Comparison of ENCODE assay signal across 8 cellular contexts in genomic region chr3:111538687-111539086, GRCh38. TPM values are rescaled to one million over a fixed set of nuclear protein-coding genes. Genes with fewer than 3 reads are reported as not detected.
DNase-seq lines count a peak whose midpoint lies in the region; ATAC-seq lines count a peak whose summit lies in the region.

No MANE protein-coding gene starts in this region.

- peak overlapping the region; percentile 79 for H3K4me3 Mint-ChIP-seq in activated CD4-positive, alpha-beta T cell treated with anti-CD3 and anti-CD28 coated beads, Interleukin-2, amount 10 ng/mL, durations not matched to agents 24 days and 14 days
- H3K4me3 Mint-ChIP-seq in T-cell = peak overlapping the region in 2 of 3 donors; percentile 68 to 79
- H3K4me3 Mint-ChIP-seq in natural killer cell treated with Interleukin-12 subunit alpha and Interleukin-12 subunit beta and Interleukin-15 and Interleukin-18, amount 100 ng/mL, for 72 hours = peak overlapping the region; percentile 82

- peaks cover 4% of the 10 kb centered on the region for H3K36me3 Mint-ChIP-seq in activated CD4-positive, alpha-beta T cell treated with anti-CD3 and anti-CD28 coated beads, Interleukin-2, amount 10 ng/mL, durations not matched to agents 24 days and 14 days (ENCODE audit: low read depth)
- H3K36me3 Mint-ChIP-seq in T-cell = no peaks in the 10 kb centered on the region
- H3K36me3 Mint-ChIP-seq in natural killer cell treated with Interleukin-12 subunit alpha and Interleukin-12 subunit beta and Interleukin-15 and Interleukin-18, amount 100 ng/mL, for 72 hours = peaks cover 12% of the 10 kb centered on the region

- peaks cover 71% of the 10 kb centered on the region for H3K4me1 Mint-ChIP-seq in activated CD4-positive, alpha-beta T cell treated with anti-CD3 and anti-CD28 coated beads, Interleukin-2, amount 10 ng/mL, durations not matched to agents 24 days and 14 days
- peaks cover 55 to 61% (median 57%) of the 10 kb centered on the region in 3 donors for H3K4me1 Mint-ChIP-seq in T-cell
- H3K4me1 Mint-ChIP-seq in natural killer cell treated with Interleukin-12 subunit alpha and Interleukin-12 subunit beta and Interleukin-15 and Interleukin-18, amount 100 ng/mL, for 72 hours (ENCODE audit: low read depth in 2 of 2) = peaks cover 38 to 44% of the 10 kb centered on the region in 2 donors

- DNase-seq in activated CD4-positive, alpha-beta T cell treated with anti-CD3 and anti-CD28 coated beads, Interleukin-2, amount 10 ng/mL, durations not matched to agents 24 days and 14 days = peak; percentile 64
- no peak for DNase-seq in activated CD4-positive, alpha-beta T cell treated with anti-CD3 and anti-CD28 coated beads, Interleukin-2, amount 50 U/mL, for 1 hour
- DNase-seq in T-cell = no peak
- DNase-seq in natural killer cell treated with Interleukin-12 subunit alpha and Interleukin-12 subunit beta and Interleukin-15 and Interleukin-18, amount 100 ng/mL, for 72 hours (ENCODE audit: low spot score) = no peak
- DNase-seq in cortex of kidney (lab: John Stamatoyannopoulos, UW) = no peak
- no peak for DNase-seq in NCI-H1092 (lab: John Stamatoyannopoulos, UW)
- DNase-seq in C1 segment of cervical spinal cord (lab: John Stamatoyannopoulos, UW) = no peak

- peak overlapping the region; percentile 89 for H3K27ac Mint-ChIP-seq in activated CD4-positive, alpha-beta T cell treated with anti-CD3 and anti-CD28 coated beads, Interleukin-2, amount 10 ng/mL, durations not matched to agents 24 days and 14 days
- H3K27ac Mint-ChIP-seq in T-cell = peak overlapping the region; percentile 98 to 99
- H3K27ac Mint-ChIP-seq in natural killer cell treated with Interleukin-12 subunit alpha and Interleukin-12 subunit beta and Interleukin-15 and Interleukin-18, amount 100 ng/mL, for 72 hours = no peak overlapping the region

- intact Hi-C loops in activated CD4-positive, alpha-beta T cell treated with anti-CD3 and anti-CD28 coated beads, Interleukin-2, amount 10 ng/mL, durations not matched to agents 24 days and 14 days (cut with micrococcal nuclease) = loop anchor here (1.0 to 2.0 kb wide), 7 partner anchors 200 to 1806 kb away; partner anchors contain the start of gene NECTIN3

- ATAC-seq in HG03135 (IDR thresholded peaks at IDR 0.05; ENCODE audit: unreplicated experiment) = peak; percentile 45
- ATAC-seq in T-cell (replicated peaks in 1 of 4) = no peak
- ATAC-seq in natural killer cell treated with Interleukin-12 subunit alpha and Interleukin-12 subunit beta and Interleukin-15 and Interleukin-18, amount 100 ng/mL, for 72 hours = peak; percentile 34 to 59

- CTCF ChIA-PET in T-cell (lab: Charles Lee) = interaction anchor here (0.5 to 1.0 kb wide), 6 partner anchors 9 to 910 kb away, joined by 3 to 8 read pairs (median 3); no protein-coding TSS in a partner anchor

- H3K9me3 Mint-ChIP-seq in activated CD4-positive, alpha-beta T cell treated with anti-CD3 and anti-CD28 coated beads, Interleukin-2, amount 10 ng/mL, durations not matched to agents 24 days and 14 days = peaks cover 5% of the 10 kb centered on the region
- H3K9me3 Mint-ChIP-seq in T-cell = no peaks in the 10 kb centered on the region
- H3K9me3 Mint-ChIP-seq in natural killer cell treated with Interleukin-12 subunit alpha and Interleukin-12 subunit beta and Interleukin-15 and Interleukin-18, amount 100 ng/mL, for 72 hours = no peaks in the 10 kb centered on the region

- POLR2A ChIA-PET in T-cell (lab: Charles Lee) = interaction anchor here in 1 of 2 donors (0.6 kb wide), 1 partner anchor 1818 kb away, joined by 3 read pairs; no protein-coding TSS in a partner anchor

- H3K27me3 Mint-ChIP-seq in activated CD4-positive, alpha-beta T cell treated with anti-CD3 and anti-CD28 coated beads, Interleukin-2, amount 10 ng/mL, durations not matched to agents 24 days and 14 days = no peaks in the 10 kb centered on the region
- H3K27me3 Mint-ChIP-seq in T-cell = no peaks in the 10 kb centered on the region
- no peaks in the 10 kb centered on the region for H3K27me3 Mint-ChIP-seq in natural killer cell treated with Interleukin-12 subunit alpha and Interleukin-12 subunit beta and Interleukin-15 and Interleukin-18, amount 100 ng/mL, for 72 hours

RNA-seq across cellular contexts. Expression of gene CD96, which starts 3.3 kb away (rescaled TPM):
- total RNA-seq in activated CD4-positive, alpha-beta T cell treated with anti-CD3 and anti-CD28 coated beads, Interleukin-2, amount 10 ng/mL, durations not matched to agents 24 days and 14 days = 50.5 and 60.5 TPM in 2 replicates
- 100 to 1,000 TPM; 183 to 229 (median 203) TPM for total RNA-seq in T-cell
- 100 to 1,000 TPM; 152 to 168 TPM for total RNA-seq in natural killer cell treated with Interleukin-12 subunit alpha and Interleukin-12 subunit beta and Interleukin-15 and Interleukin-18, amount 100 ng/mL, for 72 hours

RNA-seq across cellular contexts. Expression of gene ZBED2, which starts 56.5 kb away (rescaled TPM):
- 587 and 596 TPM in 2 replicates for total RNA-seq in activated CD4-positive, alpha-beta T cell treated with anti-CD3 and anti-CD28 coated beads, Interleukin-2, amount 10 ng/mL, durations not matched to agents 24 days and 14 days
- total RNA-seq in T-cell = under 1 TPM in 3 of 5 donors, not detected in 2; 0.35 to 0.82 (median 0.73) TPM
- total RNA-seq in natural killer cell treated with Interleukin-12 subunit alpha and Interleukin-12 subunit beta and Interleukin-15 and Interleukin-18, amount 100 ng/mL, for 72 hours = 10 to 100 TPM in 1 of 2 donors, 1 to 10 TPM in 1; 5.7 to 70.2 TPM

Comparison
In these comparisons a context has a peak if more than half of its experiments do, and no peak if none do; other contexts are left out.
1. H3K27ac Mint-ChIP-seq: peak in activated CD4-positive, alpha-beta T cell treated with anti-CD3 and anti-CD28 coated beads, Interleukin-2, amount 10 ng/mL, durations not matched to agents 24 days and 14 days (single experiment) and T-cell (2 of 2); none in natural killer cell treated with Interleukin-12 subunit alpha and Interleukin-12 subunit beta and Interleukin-15 and Interleukin-18, amount 100 ng/mL, for 72 hours (0 of 2).
2. ATAC-seq: peak in HG03135 (single experiment) and natural killer cell treated with Interleukin-12 subunit alpha and Interleukin-12 subunit beta and Interleukin-15 and Interleukin-18, amount 100 ng/mL, for 72 hours (2 of 2); none in T-cell (0 of 4).
3. Peak in every context shown above with its lines, with median percentiles within 50 percentile points of each other: H3K4me3 Mint-ChIP-seq.